Comparison of ENCODE assay signal across 1 cellular context in the genomic region with DNA sequence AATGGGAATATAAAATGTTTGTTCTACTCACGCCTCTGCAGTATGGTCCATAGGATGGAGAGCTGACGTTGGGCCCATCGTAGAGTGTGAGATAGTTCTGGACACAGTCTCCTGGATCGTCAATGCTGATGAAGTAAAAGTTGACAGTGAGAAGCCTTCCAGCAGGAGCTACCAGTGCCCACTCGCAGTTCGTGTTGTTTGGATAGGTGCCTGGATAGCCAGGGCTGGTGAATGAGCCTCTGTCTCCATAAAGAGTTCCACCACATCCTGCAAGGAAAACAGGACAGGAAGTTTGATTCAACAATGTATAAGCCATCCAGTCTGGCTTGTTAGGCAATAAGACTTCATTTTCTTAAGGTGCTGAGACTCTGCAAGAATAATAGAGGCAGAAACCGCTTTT.
TF ChIP-seq lines count a peak whose summit lies in the region.

No MANE protein-coding gene starts in this region.

TF ChIP-seq in GM23338, 12 proteins besides CTCF, POLR2A, EP300 and RAD21 (continued from another document):
- TF ChIP-seq REST (IDR thresholded peaks at IDR 0.05; ENCODE audit: unreplicated experiment) (no peak), JUNB (IDR thresholded peaks at IDR 0.05; ENCODE audit: unreplicated experiment) (no peak), ZNF462 (CRISPR knock-in tag; IDR thresholded peaks at IDR 0.05) (no peak), ZNF114 (CRISPR knock-in tag; IDR thresholded peaks at IDR 0.05) (no peak), EZH2phosphoT487 (IDR thresholded peaks at IDR 0.05; ENCODE audit: unreplicated experiment) (no peak), NANOG (IDR thresholded peaks at IDR 0.05; ENCODE audit: borderline replicate concordance) (no peak), EZH2 (IDR thresholded peaks at IDR 0.05; ENCODE audit: low read depth, unreplicated experiment) (no peak)
